ENCODE assay signal across 8 cellular contexts in genomic region chr11:111765984-111766833, GRCh38. TPM values are rescaled to one million over a fixed set of nuclear protein-coding genes. Genes with fewer than 3 reads are reported as not detected.
DNase-seq lines count a peak whose midpoint lies in the region; ATAC-seq and TF ChIP-seq lines count a peak whose summit lies in the region.

PPP2R1B (minus strand) TSS chr11:111766389; CDS start chr11:111766361, 28 bp downstream.

- H3K9me3 Mint-ChIP-seq in activated naive CD4-positive, alpha-beta T cell treated with anti-CD3 and anti-CD28 coated beads for 36 hours, result no peaks in the 10 kb centered on the region

- H3K4me1 Mint-ChIP-seq in activated naive CD4-positive, alpha-beta T cell treated with anti-CD3 and anti-CD28 coated beads for 36 hours (ENCODE audit: low read depth), result peaks cover 33% of the 10 kb centered on the region

- H3K9me3 ChIP-seq in gastroesophageal sphincter (no peaks in the 10 kb centered on the region), neutrophil (no peaks in the 10 kb centered on the region)

- no peaks in the 10 kb centered on the region for H3K27me3 Mint-ChIP-seq in activated naive CD4-positive, alpha-beta T cell treated with anti-CD3 and anti-CD28 coated beads for 36 hours (ENCODE audit: low read depth)

- TF ChIP-seq POLR2A in gastroesophageal sphincter (IDR thresholded peaks at IDR 0.05), result peak; percentile 10 to 27

- TF ChIP-seq CTCF in gastroesophageal sphincter (IDR thresholded peaks at IDR 0.05) (no peak), neutrophil (IDR thresholded peaks at IDR 0.05) (no peak)

- in situ Hi-C loops in G401 (cut with HindIII; ENCODE audit: low sequenced_read_pairs), result no loop called here

- H3K27ac ChIP-seq in gastroesophageal sphincter (peak within 1 kb of the TSS; percentile 88 to 91 (median 90)), neutrophil (peak within 1 kb of the TSS; percentile 27)

- CTCF ChIA-PET in activated naive CD4-positive, alpha-beta T cell treated with anti-CD3 and anti-CD28 coated beads for 36 hours (lab: Charles Lee), result interaction anchor here (0.6 to 2.9 kb wide), 10 partner anchors 9 to 513 kb away, joined by 3 to 30 read pairs (median 5); no protein-coding TSS in a partner anchor

- peaks cover 33% of the 10 kb centered on the region for H3K36me3 Mint-ChIP-seq in activated naive CD4-positive, alpha-beta T cell treated with anti-CD3 and anti-CD28 coated beads for 36 hours (ENCODE audit: low read depth)

- no peak for TF ChIP-seq EP300 in gastroesophageal sphincter (IDR thresholded peaks at IDR 0.05)

- H3K27me3 ChIP-seq in H7 (ENCODE audit: control insufficient read depth, insufficient read depth, low read length) (no peaks in the 10 kb centered on the region), gastroesophageal sphincter (no peaks in the 10 kb centered on the region), neutrophil (no peaks in the 10 kb centered on the region)

- peak within 1 kb of the TSS; percentile 91 for H3K4me3 ChIP-seq in H7 (ENCODE audit: insufficient read depth, low read depth, low read length)
- H3K4me3 ChIP-seq in gastroesophageal sphincter, result peak within 1 kb of the TSS; percentile 65 to 79
- H3K4me3 ChIP-seq in neutrophil (ENCODE audit: low read depth in 1 of 2, low read length in 1 of 2), result peak within 1 kb of the TSS; percentile 96

- peak within 1 kb of the TSS; percentile 96 for H3K27ac Mint-ChIP-seq in activated naive CD4-positive, alpha-beta T cell treated with anti-CD3 and anti-CD28 coated beads for 36 hours

- intact Hi-C loops in activated naive CD4-positive, alpha-beta T cell treated with anti-CD3 and anti-CD28 coated beads for 36 hours (cut with micrococcal nuclease), result loop anchor here (1.0 to 10.0 kb wide), 9 partner anchors 75 to 516 kb away; partner anchors contain the start of genes DLAT, POU2AF1, PTS and SDHD

- H3K4me3 Mint-ChIP-seq in activated naive CD4-positive, alpha-beta T cell treated with anti-CD3 and anti-CD28 coated beads for 36 hours, result peak within 1 kb of the TSS; percentile 100

- H3K4me1 ChIP-seq in gastroesophageal sphincter, result peaks cover 0 to 49% (median 5%) of the 10 kb centered on the region in 3 donors
- H3K4me1 ChIP-seq in neutrophil (ENCODE audit: control insufficient read depth in 1 of 2, insufficient read depth in 1 of 2, low read depth in 1 of 2, low read length in 1 of 2), result peaks cover 18 to 24% of the 10 kb centered on the region in 2 experiments

- WGBS in gastroesophageal sphincter (ENCODE audit: low coverage in 1 of 2), 2 donors, result 0 to 2% methylated on average over 11 to 19 of the region's 61 CpGs

- H3K36me3 ChIP-seq in H7 (replicated peaks; ENCODE audit: control insufficient read depth, insufficient read depth, low read length) (peaks cover 19% of the 10 kb centered on the region), gastroesophageal sphincter (peaks cover 0 to 34% of the 10 kb centered on the region in 2 donors), neutrophil (peaks cover 3% of the 10 kb centered on the region)

- DNase-seq in G401 (ENCODE audit: low spot score) (peak; percentile 85), H7 (peak; percentile 97), M059J (ENCODE audit: low read depth) (peak; percentile 94), SK-N-DZ (ENCODE audit: low spot score) (peak; percentile 49), superior temporal gyrus (ENCODE audit: extremely low spot score) (peak; percentile 83)
- peak; percentile 78 for DNase-seq in activated naive CD4-positive, alpha-beta T cell treated with anti-CD3 and anti-CD28 coated beads for 36 hours

- ATAC-seq in gastroesophageal sphincter, result peak; percentile 96

RNA-seq across cellular contexts. Expression of gene PPP2R1B, which starts in this region (rescaled TPM):
- 115 and 118 TPM in 2 replicates for total RNA-seq in G401 (2014; rRNA removed; shearing (Covaris generic))
- 58.9 and 59.6 TPM in 2 replicates for total RNA-seq in H7 (2014; rRNA removed; shearing (Covaris generic))
- total RNA-seq in M059J (2014; rRNA removed; shearing (Covaris generic)), result 46.0 and 46.3 TPM in 2 replicates
- polyA plus RNA-seq in SK-N-DZ (2014; cell fraction: cytosol; rRNA removed), result 11.6 and 14.5 TPM in 2 replicates
- 4.6 and 8.0 TPM in 2 replicates for polyA plus RNA-seq in SK-N-DZ (2014; cell fraction: nucleus; rRNA removed)
- 10 to 100 TPM; 36.7 to 43.8 TPM for total RNA-seq in activated naive CD4-positive, alpha-beta T cell treated with anti-CD3 and anti-CD28 coated beads for 36 hours
- total RNA-seq in gastroesophageal sphincter, result 10 to 100 TPM; 11.1 to 21.9 (median 20.5) TPM

Comparison
In these comparisons a context has a peak if more than half of its experiments do, and no peak if none do; other contexts are left out.
1. Peak in every context shown above with its lines: DNase-seq, ATAC-seq, H3K4me3 ChIP-seq and H3K27ac ChIP-seq.